ENCODE assay signal across 1 cellular context in genomic region chr19:44643605-44644390, GRCh38.
TF ChIP-seq lines count a peak whose summit lies in the region.

Gene PVR (plus strand): TSS chr19:44643910. CDS start chr19:44644097, 187 bp downstream.

TF ChIP-seq in HepG2, 621 proteins besides CTCF, POLR2A, EP300 and RAD21 (continued from another document and continues in another):
- TF ChIP-seq PREB (CRISPR knock-in tag; IDR thresholded peaks at IDR 0.05) = no peak
- TF ChIP-seq ZNF121 (CRISPR knock-in tag; IDR thresholded peaks at IDR 0.05) = no peak
- peak; percentile 26; the same call in 1 of the 2 replicates for TF ChIP-seq HMGXB3 (CRISPR knock-in tag; IDR thresholded peaks at IDR 0.05; ENCODE audit: borderline replicate concordance)
- no peak for TF ChIP-seq ZSCAN21 (CRISPR knock-in tag; IDR thresholded peaks at IDR 0.05; ENCODE audit: borderline replicate concordance)
- TF ChIP-seq TGIF2 (CRISPR knock-in tag; IDR thresholded peaks at IDR 0.05) = no peak
- TF ChIP-seq ZFP1 (CRISPR knock-in tag; IDR thresholded peaks at IDR 0.05) = no peak
- no peak for TF ChIP-seq NBN (conservative IDR thresholded peaks at IDR 0.05)
- no peak for TF ChIP-seq MAFF (IDR thresholded peaks at IDR 0.05; ENCODE audit: low read depth, low read length)
- no peak for TF ChIP-seq TRIM22 (IDR thresholded peaks at IDR 0.05)
- no peak for TF ChIP-seq GMEB2 (CRISPR knock-in tag; IDR thresholded peaks at IDR 0.05; ENCODE audit: low read depth)
- no peak; the same call in 1 of the 2 replicates for TF ChIP-seq ZFP90 (CRISPR knock-in tag; IDR thresholded peaks at IDR 0.05; ENCODE audit: borderline replicate concordance)
- TF ChIP-seq JUNB (CRISPR knock-in tag; IDR thresholded peaks at IDR 0.05; ENCODE audit: borderline replicate concordance) = no peak
- peak; percentile 93 for TF ChIP-seq TMF1 (CRISPR knock-in tag; IDR thresholded peaks at IDR 0.05; ENCODE audit: low read depth)
- TF ChIP-seq CENPT (CRISPR knock-in tag; IDR thresholded peaks at IDR 0.05; ENCODE audit: low read depth) = no peak
- TF ChIP-seq ERF (CRISPR knock-in tag; IDR thresholded peaks at IDR 0.05) = no peak; the same call in 1 of the 2 replicates
- 0 out of 2 replicates have a peak, but pooled peaks have one; percentile 52 for TF ChIP-seq PCBP1 (IDR thresholded peaks at IDR 0.05; ENCODE audit: borderline replicate concordance, low read depth, low read length)
- no peak for TF ChIP-seq ZNF660 (CRISPR knock-in tag; IDR thresholded peaks at IDR 0.05; ENCODE audit: borderline replicate concordance, low read depth)
- TF ChIP-seq ZNF543 (CRISPR knock-in tag; IDR thresholded peaks at IDR 0.05) = peak; percentile 47; the same call in 1 of the 2 replicates
- peak; percentile 59 for TF ChIP-seq PHF5A (CRISPR knock-in tag; IDR thresholded peaks at IDR 0.05; ENCODE audit: low read depth, unreplicated experiment)
- TF ChIP-seq NFKB2 (CRISPR knock-in tag; IDR thresholded peaks at IDR 0.05; ENCODE audit: borderline replicate concordance) = no peak; the same call in 1 of the 2 replicates
- no peak for TF ChIP-seq NFE2L1 (CRISPR knock-in tag; IDR thresholded peaks at IDR 0.05; ENCODE audit: borderline replicate concordance)
- TF ChIP-seq TIGD3 (CRISPR knock-in tag; IDR thresholded peaks at IDR 0.05; ENCODE audit: borderline replicate concordance) = no peak; the same call in 1 of the 2 replicates
- peak; percentile 74 for TF ChIP-seq MXD3 (CRISPR knock-in tag; IDR thresholded peaks at IDR 0.05)
- no peak for TF ChIP-seq DPF2 (CRISPR knock-in tag; IDR thresholded peaks at IDR 0.05; ENCODE audit: borderline replicate concordance, low read depth)
- TF ChIP-seq LBX2 (CRISPR knock-in tag; IDR thresholded peaks at IDR 0.05; ENCODE audit: borderline replicate concordance) = no peak
- peak; percentile 63 for TF ChIP-seq ZBTB7B (CRISPR knock-in tag; IDR thresholded peaks at IDR 0.05)
- TF ChIP-seq ASH2L (IDR thresholded peaks at IDR 0.05; ENCODE audit: insufficient read length, low read depth, low read length) = peak; percentile 75
- TF ChIP-seq UBTF (CRISPR knock-in tag; IDR thresholded peaks at IDR 0.05) = peak; percentile 83
- no peak for TF ChIP-seq HNF4G (IDR thresholded peaks at IDR 0.05; ENCODE audit: borderline replicate concordance, low read depth, low read length)
- TF ChIP-seq HNF4G (CRISPR knock-in tag; IDR thresholded peaks at IDR 0.05; ENCODE audit: borderline replicate concordance, low read depth) = 0 out of 2 replicates have a peak, but pooled peaks have one; percentile 42
- TF ChIP-seq ZNF510 (CRISPR knock-in tag; IDR thresholded peaks at IDR 0.05; ENCODE audit: low read depth) = no peak
- TF ChIP-seq KDM1A (CRISPR knock-in tag; IDR thresholded peaks at IDR 0.05) = no peak
- no peak for TF ChIP-seq PAX8 (CRISPR knock-in tag; IDR thresholded peaks at IDR 0.05; ENCODE audit: borderline replicate concordance)
- no peak for TF ChIP-seq SP140L (CRISPR knock-in tag; IDR thresholded peaks at IDR 0.05; ENCODE audit: borderline replicate concordance)
- 0 out of 2 replicates have a peak, but pooled peaks have one; percentile 11 for TF ChIP-seq EEA1 (CRISPR knock-in tag; IDR thresholded peaks at IDR 0.05; ENCODE audit: borderline replicate concordance)
- peak; percentile 49; the same call in 1 of the 2 replicates for TF ChIP-seq ETV6 (CRISPR knock-in tag; conservative IDR thresholded peaks at IDR 0.05)
- peak; percentile 61; the same call in 1 of the 2 replicates for TF ChIP-seq KLF6 (CRISPR knock-in tag; IDR thresholded peaks at IDR 0.05)
- no peak for TF ChIP-seq NCOA1 (CRISPR knock-in tag; IDR thresholded peaks at IDR 0.05)
- no peak; the same call in 1 of the 2 replicates for TF ChIP-seq TEF (CRISPR knock-in tag; IDR thresholded peaks at IDR 0.05)
- TF ChIP-seq ZNF142 (CRISPR knock-in tag; IDR thresholded peaks at IDR 0.05) = no peak
- no peak; the same call in 1 of the 2 replicates for TF ChIP-seq ZNF709 (CRISPR knock-in tag; IDR thresholded peaks at IDR 0.05)
- no peak for TF ChIP-seq CHD2 (IDR thresholded peaks at IDR 0.05; ENCODE audit: low read depth, low read length)
- no peak for TF ChIP-seq ZKSCAN1 (IDR thresholded peaks at IDR 0.05; ENCODE audit: low read length)
